1 cellular context compared by ENCODE assay signal in the genomic region with DNA sequence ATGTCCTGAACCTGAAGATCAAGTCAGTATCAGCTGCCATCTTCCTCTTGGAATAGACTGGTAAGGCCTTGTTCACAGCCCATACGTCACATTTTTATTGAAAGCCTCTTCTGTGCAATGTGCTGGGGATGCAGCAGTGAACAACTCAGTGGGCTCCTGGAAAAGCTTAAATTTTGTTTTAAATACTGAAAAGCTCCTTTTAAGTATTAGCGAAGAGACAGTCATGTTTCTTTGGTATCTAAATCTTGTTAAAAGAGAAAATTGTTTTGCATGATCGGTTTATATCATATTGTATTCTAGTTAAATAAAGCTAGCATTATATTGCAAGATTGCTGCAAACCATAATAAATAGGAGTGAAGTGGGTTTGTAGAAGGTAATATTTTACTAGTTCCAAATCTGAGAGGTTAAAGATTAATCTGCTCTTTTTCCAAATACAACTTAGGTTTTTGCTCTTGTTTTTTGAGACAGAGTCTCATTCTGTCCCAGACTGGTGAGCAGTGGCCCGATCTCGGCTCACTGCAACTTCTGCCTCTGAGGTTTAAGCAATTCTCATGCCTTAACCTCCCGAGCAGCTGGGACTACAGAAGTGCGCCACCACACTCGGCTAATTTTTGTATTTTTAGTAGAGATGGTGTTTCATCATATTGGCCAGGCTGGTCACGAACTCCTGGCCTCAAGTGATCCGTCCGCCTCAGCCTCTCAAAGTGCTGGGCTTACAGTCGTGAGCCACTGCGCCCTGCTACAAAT.
TF ChIP-seq lines count a peak whose summit lies in the region.

No MANE protein-coding gene starts in this region.

TF ChIP-seq in HepG2, 621 proteins besides CTCF, POLR2A, EP300 and RAD21 (continued from another document and continues in another):
- TF ChIP-seq, protein P1, sequence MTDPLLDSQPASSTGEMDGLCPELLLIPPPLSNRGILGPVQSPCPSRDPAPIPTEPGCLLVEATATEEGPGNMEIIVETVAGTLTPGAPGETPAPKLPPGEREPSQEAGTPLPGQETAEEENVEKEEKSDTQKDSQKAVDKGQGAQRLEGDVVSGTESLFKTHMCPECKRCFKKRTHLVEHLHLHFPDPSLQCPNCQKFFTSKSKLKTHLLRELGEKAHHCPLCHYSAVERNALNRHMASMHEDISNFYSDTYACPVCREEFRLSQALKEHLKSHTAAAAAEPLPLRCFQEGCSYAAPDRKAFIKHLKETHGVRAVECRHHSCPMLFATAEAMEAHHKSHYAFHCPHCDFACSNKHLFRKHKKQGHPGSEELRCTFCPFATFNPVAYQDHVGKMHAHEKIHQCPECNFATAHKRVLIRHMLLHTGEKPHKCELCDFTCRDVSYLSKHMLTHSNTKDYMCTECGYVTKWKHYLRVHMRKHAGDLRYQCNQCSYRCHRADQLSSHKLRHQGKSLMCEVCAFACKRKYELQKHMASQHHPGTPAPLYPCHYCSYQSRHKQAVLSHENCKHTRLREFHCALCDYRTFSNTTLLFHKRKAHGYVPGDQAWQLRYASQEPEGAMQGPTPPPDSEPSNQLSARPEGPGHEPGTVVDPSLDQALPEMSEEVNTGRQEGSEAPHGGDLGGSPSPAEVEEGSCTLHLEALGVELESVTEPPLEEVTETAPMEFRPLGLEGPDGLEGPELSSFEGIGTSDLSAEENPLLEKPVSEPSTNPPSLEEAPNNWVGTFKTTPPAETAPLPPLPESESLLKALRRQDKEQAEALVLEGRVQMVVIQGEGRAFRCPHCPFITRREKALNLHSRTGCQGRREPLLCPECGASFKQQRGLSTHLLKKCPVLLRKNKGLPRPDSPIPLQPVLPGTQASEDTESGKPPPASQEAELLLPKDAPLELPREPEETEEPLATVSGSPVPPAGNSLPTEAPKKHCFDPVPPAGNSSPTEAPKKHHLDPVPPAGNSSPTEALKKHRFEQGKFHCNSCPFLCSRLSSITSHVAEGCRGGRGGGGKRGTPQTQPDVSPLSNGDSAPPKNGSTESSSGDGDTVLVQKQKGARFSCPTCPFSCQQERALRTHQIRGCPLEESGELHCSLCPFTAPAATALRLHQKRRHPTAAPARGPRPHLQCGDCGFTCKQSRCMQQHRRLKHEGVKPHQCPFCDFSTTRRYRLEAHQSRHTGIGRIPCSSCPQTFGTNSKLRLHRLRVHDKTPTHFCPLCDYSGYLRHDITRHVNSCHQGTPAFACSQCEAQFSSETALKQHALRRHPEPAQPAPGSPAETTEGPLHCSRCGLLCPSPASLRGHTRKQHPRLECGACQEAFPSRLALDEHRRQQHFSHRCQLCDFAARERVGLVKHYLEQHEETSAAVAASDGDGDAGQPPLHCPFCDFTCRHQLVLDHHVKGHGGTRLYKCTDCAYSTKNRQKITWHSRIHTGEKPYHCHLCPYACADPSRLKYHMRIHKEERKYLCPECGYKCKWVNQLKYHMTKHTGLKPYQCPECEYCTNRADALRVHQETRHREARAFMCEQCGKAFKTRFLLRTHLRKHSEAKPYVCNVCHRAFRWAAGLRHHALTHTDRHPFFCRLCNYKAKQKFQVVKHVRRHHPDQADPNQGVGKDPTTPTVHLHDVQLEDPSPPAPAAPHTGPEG (CRISPR knock-in tag; IDR thresholded peaks at IDR 0.05) = peak; percentile 84
- no peak for TF ChIP-seq ZNF180 (CRISPR knock-in tag; IDR thresholded peaks at IDR 0.05; ENCODE audit: borderline replicate concordance, low read depth)
- TF ChIP-seq ZNF350 (CRISPR knock-in tag; IDR thresholded peaks at IDR 0.05; ENCODE audit: borderline replicate concordance, low read depth) = peak; percentile 29; the same call in 1 of the 2 replicates
- TF ChIP-seq SALL2 (CRISPR knock-in tag; IDR thresholded peaks at IDR 0.05) = 0 out of 2 replicates have a peak, but pooled peaks have one; percentile 24
- TF ChIP-seq SAFB2 (CRISPR knock-in tag; IDR thresholded peaks at IDR 0.05; ENCODE audit: borderline replicate concordance, low read depth) = no peak
- peak; percentile 66; the same call in 1 of the 2 replicates for TF ChIP-seq ZNF343 (CRISPR knock-in tag; IDR thresholded peaks at IDR 0.05)
- TF ChIP-seq, protein P2, sequence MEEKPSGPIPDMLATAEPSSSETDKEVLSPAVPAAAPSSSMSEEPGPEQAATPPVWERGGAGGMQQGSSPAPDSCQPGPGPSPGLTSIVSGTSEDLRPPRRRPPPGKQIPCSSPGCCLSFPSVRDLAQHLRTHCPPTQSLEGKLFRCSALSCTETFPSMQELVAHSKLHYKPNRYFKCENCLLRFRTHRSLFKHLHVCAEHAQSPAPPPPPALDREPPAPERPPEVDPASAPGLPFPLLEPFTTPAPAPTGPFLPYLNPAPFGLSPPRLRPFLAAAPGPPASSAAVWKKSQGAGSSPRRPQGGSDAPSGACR (CRISPR knock-in tag; IDR thresholded peaks at IDR 0.05) = peak; percentile 58; the same call in 1 of the 2 replicates
- TF ChIP-seq, protein P3, sequence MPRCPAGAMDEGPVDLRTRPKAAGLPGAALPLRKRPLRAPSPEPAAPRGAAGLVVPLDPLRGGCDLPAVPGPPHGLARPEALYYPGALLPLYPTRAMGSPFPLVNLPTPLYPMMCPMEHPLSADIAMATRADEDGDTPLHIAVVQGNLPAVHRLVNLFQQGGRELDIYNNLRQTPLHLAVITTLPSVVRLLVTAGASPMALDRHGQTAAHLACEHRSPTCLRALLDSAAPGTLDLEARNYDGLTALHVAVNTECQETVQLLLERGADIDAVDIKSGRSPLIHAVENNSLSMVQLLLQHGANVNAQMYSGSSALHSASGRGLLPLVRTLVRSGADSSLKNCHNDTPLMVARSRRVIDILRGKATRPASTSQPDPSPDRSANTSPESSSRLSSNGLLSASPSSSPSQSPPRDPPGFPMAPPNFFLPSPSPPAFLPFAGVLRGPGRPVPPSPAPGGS (CRISPR knock-in tag; IDR thresholded peaks at IDR 0.05) = no peak
- TF ChIP-seq FOXP1 (IDR thresholded peaks at IDR 0.05) = no peak
- TF ChIP-seq FOXP1 (CRISPR knock-in tag; IDR thresholded peaks at IDR 0.05) = no peak
- TF ChIP-seq THAP11 (CRISPR knock-in tag; IDR thresholded peaks at IDR 0.05) = peak; percentile 42; the same call in 1 of the 2 replicates
- 0 out of 2 replicates have a peak, but pooled peaks have one; percentile 8 for TF ChIP-seq HMG20A (CRISPR knock-in tag; IDR thresholded peaks at IDR 0.05; ENCODE audit: borderline replicate concordance)
- TF ChIP-seq, protein P4, sequence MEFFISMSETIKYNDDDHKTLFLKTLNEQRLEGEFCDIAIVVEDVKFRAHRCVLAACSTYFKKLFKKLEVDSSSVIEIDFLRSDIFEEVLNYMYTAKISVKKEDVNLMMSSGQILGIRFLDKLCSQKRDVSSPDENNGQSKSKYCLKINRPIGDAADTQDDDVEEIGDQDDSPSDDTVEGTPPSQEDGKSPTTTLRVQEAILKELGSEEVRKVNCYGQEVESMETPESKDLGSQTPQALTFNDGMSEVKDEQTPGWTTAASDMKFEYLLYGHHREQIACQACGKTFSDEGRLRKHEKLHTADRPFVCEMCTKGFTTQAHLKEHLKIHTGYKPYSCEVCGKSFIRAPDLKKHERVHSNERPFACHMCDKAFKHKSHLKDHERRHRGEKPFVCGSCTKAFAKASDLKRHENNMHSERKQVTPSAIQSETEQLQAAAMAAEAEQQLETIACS (CRISPR knock-in tag; IDR thresholded peaks at IDR 0.05) = no peak
- TF ChIP-seq POLR2AphosphoS5 (IDR thresholded peaks at IDR 0.05; ENCODE audit: low read depth, low read length) = peak; percentile 86
- TF ChIP-seq ZBTB7B (CRISPR knock-in tag; IDR thresholded peaks at IDR 0.05) = 0 out of 2 replicates have a peak, but pooled peaks have one; percentile 11
- no peak for TF ChIP-seq RFX5 (IDR thresholded peaks at IDR 0.05; ENCODE audit: low read depth, low read length)
- TF ChIP-seq ZNF766 (CRISPR knock-in tag; IDR thresholded peaks at IDR 0.05; ENCODE audit: borderline replicate concordance) = 0 out of 2 replicates have a peak, but pooled peaks have one; percentile 53
- no peak for TF ChIP-seq STAT5B (CRISPR knock-in tag; IDR thresholded peaks at IDR 0.05)
- TF ChIP-seq GZF1 (CRISPR knock-in tag; IDR thresholded peaks at IDR 0.05) = no peak
- peak; percentile 41; the same call in 1 of the 2 replicates for TF ChIP-seq NCOA2 (CRISPR knock-in tag; IDR thresholded peaks at IDR 0.05)
- 0 out of 2 replicates have a peak, but pooled peaks have one; percentile 39 for TF ChIP-seq RBFOX2 (IDR thresholded peaks at IDR 0.05; ENCODE audit: low read depth, low read length)
- TF ChIP-seq HOXA3 (CRISPR knock-in tag; IDR thresholded peaks at IDR 0.05) = peak; percentile 53; the same call in 1 of the 2 replicates
- TF ChIP-seq POLR2G (IDR thresholded peaks at IDR 0.05; ENCODE audit: low read depth, low read length) = peak; percentile 80
- peak; percentile 80; the same call in 1 of the 2 replicates for TF ChIP-seq FOXC1 (CRISPR knock-in tag; IDR thresholded peaks at IDR 0.05; ENCODE audit: borderline replicate concordance)
- TF ChIP-seq, protein P5, sequence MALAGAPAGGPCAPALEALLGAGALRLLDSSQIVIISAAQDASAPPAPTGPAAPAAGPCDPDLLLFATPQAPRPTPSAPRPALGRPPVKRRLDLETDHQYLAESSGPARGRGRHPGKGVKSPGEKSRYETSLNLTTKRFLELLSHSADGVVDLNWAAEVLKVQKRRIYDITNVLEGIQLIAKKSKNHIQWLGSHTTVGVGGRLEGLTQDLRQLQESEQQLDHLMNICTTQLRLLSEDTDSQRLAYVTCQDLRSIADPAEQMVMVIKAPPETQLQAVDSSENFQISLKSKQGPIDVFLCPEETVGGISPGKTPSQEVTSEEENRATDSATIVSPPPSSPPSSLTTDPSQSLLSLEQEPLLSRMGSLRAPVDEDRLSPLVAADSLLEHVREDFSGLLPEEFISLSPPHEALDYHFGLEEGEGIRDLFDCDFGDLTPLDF (CRISPR knock-in tag; IDR thresholded peaks at IDR 0.05) = peak; percentile 60; the same call in 1 of the 2 replicates
- TF ChIP-seq, protein P6, sequence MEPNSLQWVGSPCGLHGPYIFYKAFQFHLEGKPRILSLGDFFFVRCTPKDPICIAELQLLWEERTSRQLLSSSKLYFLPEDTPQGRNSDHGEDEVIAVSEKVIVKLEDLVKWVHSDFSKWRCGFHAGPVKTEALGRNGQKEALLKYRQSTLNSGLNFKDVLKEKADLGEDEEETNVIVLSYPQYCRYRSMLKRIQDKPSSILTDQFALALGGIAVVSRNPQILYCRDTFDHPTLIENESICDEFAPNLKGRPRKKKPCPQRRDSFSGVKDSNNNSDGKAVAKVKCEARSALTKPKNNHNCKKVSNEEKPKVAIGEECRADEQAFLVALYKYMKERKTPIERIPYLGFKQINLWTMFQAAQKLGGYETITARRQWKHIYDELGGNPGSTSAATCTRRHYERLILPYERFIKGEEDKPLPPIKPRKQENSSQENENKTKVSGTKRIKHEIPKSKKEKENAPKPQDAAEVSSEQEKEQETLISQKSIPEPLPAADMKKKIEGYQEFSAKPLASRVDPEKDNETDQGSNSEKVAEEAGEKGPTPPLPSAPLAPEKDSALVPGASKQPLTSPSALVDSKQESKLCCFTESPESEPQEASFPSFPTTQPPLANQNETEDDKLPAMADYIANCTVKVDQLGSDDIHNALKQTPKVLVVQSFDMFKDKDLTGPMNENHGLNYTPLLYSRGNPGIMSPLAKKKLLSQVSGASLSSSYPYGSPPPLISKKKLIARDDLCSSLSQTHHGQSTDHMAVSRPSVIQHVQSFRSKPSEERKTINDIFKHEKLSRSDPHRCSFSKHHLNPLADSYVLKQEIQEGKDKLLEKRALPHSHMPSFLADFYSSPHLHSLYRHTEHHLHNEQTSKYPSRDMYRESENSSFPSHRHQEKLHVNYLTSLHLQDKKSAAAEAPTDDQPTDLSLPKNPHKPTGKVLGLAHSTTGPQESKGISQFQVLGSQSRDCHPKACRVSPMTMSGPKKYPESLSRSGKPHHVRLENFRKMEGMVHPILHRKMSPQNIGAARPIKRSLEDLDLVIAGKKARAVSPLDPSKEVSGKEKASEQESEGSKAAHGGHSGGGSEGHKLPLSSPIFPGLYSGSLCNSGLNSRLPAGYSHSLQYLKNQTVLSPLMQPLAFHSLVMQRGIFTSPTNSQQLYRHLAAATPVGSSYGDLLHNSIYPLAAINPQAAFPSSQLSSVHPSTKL (CRISPR knock-in tag; IDR thresholded peaks at IDR 0.05) = peak; percentile 36; the same call in 1 of the 2 replicates
- TF ChIP-seq ZFP90 (CRISPR knock-in tag; IDR thresholded peaks at IDR 0.05; ENCODE audit: borderline replicate concordance) = 0 out of 2 replicates have a peak, but pooled peaks have one; percentile 44
- TF ChIP-seq, protein P7, sequence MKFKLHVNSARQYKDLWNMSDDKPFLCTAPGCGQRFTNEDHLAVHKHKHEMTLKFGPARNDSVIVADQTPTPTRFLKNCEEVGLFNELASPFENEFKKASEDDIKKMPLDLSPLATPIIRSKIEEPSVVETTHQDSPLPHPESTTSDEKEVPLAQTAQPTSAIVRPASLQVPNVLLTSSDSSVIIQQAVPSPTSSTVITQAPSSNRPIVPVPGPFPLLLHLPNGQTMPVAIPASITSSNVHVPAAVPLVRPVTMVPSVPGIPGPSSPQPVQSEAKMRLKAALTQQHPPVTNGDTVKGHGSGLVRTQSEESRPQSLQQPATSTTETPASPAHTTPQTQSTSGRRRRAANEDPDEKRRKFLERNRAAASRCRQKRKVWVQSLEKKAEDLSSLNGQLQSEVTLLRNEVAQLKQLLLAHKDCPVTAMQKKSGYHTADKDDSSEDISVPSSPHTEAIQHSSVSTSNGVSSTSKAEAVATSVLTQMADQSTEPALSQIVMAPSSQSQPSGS (CRISPR knock-in tag; IDR thresholded peaks at IDR 0.05) = 0 out of 2 replicates have a peak, but pooled peaks have one; percentile 4
- TF ChIP-seq SALL1 (CRISPR knock-in tag; IDR thresholded peaks at IDR 0.05) = peak; percentile 45
- TF ChIP-seq ZSCAN20 (CRISPR knock-in tag; IDR thresholded peaks at IDR 0.05; ENCODE audit: borderline replicate concordance) = 0 out of 2 replicates have a peak, but pooled peaks have one; percentile 51
- TF ChIP-seq ZFY (CRISPR knock-in tag; IDR thresholded peaks at IDR 0.05) = peak; percentile 36; the same call in 1 of the 2 replicates
- 0 out of 2 replicates have a peak, but pooled peaks have one; percentile 28 for TF ChIP-seq ISL2 (CRISPR knock-in tag; IDR thresholded peaks at IDR 0.05)
- no peak for TF ChIP-seq SOX6 (IDR thresholded peaks at IDR 0.05)
- peak; percentile 25; the same call in 1 of the 2 replicates for TF ChIP-seq SOX6 (CRISPR knock-in tag; IDR thresholded peaks at IDR 0.05)
- no peak for TF ChIP-seq NFKBIZ (CRISPR knock-in tag; IDR thresholded peaks at IDR 0.05)
